Comparison of ENCODE assay signal across 2 cellular contexts in genomic region chr22:41403532-41404318, GRCh38.
A peak's percentile ranks its signal among the peaks of the same experiment; 100 is the strongest.
TF ChIP-seq lines count a peak whose summit lies in the region.

No MANE protein-coding gene starts in this region.

TF ChIP-seq in HEK293T, 16 proteins besides CTCF, POLR2A, EP300 and RAD21 (continued from another document):
- TF ChIP-seq L3MBTL2 (conservative IDR thresholded peaks at IDR 0.05): no peak
- no peak for TF ChIP-seq LEF1 (IDR thresholded peaks at IDR 0.05; ENCODE audit: borderline replicate concordance)
- TF ChIP-seq FOXA1 (IDR thresholded peaks at IDR 0.05): no peak
- TF ChIP-seq TARDBP (IDR thresholded peaks at IDR 0.05): no peak
- no peak for TF ChIP-seq BHLHE40 (IDR thresholded peaks at IDR 0.05; ENCODE audit: borderline replicate concordance)
- no peak for TF ChIP-seq FOXM1 (IDR thresholded peaks at IDR 0.05; ENCODE audit: borderline replicate concordance)
- TF ChIP-seq ELF4 (IDR thresholded peaks at IDR 0.05): no peak
- TF ChIP-seq FOXK2 (IDR thresholded peaks at IDR 0.05): no peak
- TF ChIP-seq SUZ12 (IDR thresholded peaks at IDR 0.05): no peak
- TF ChIP-seq ZNF384 (IDR thresholded peaks at IDR 0.05): no peak

TF ChIP-seq in K562, 482 proteins besides CTCF, POLR2A, EP300 and RAD21 (continued from another document):
- TF ChIP-seq DEAF1 (CRISPR knock-in tag; IDR thresholded peaks at IDR 0.05): peak; percentile 78
- TF ChIP-seq ZNF277 (CRISPR knock-in tag; IDR thresholded peaks at IDR 0.05; ENCODE audit: borderline replicate concordance): no peak
- peak; percentile 38 to 62; a peak in 2 of 4 replicates for TF ChIP-seq MAZ (CRISPR knock-in tag; conservative IDR thresholded peaks at IDR 0.05 in 1 of 2, IDR thresholded peaks at IDR 0.05 in 1 of 2)
- peak in 1 of 3 experiments; percentile 31 for TF ChIP-seq YY1 (IDR thresholded peaks at IDR 0.05; ENCODE audit: borderline replicate concordance in 1 of 3, control insufficient read depth in 1 of 3, extremely low read depth in 1 of 3, insufficient read depth in 3 of 3, insufficient read length in 1 of 3, insufficient replicate concordance in 2 of 3, low read depth in 1 of 3, low read length in 2 of 3)
- TF ChIP-seq CC2D1A (IDR thresholded peaks at IDR 0.05): peak; percentile 54; the same call in 1 of the 2 replicates
- TF ChIP-seq ZZZ3 (IDR thresholded peaks at IDR 0.05): no peak
- TF ChIP-seq RB1 (IDR thresholded peaks at IDR 0.05; ENCODE audit: low read depth): peak; percentile 60; the same call in 1 of the 2 replicates
- no peak for TF ChIP-seq ZNF79 (CRISPR knock-in tag; IDR thresholded peaks at IDR 0.05; ENCODE audit: low read depth)
- TF ChIP-seq ZNF263 (CRISPR knock-in tag; IDR thresholded peaks at IDR 0.05; ENCODE audit: borderline replicate concordance): 0 out of 2 replicates have a peak, but pooled peaks have one; percentile 13
- TF ChIP-seq NFE2 (IDR thresholded peaks at IDR 0.05; ENCODE audit: low read depth): peak; percentile 28; the same call in 1 of the 2 replicates
- peak; percentile 88 for TF ChIP-seq C11orf30 (IDR thresholded peaks at IDR 0.05; ENCODE audit: low read depth)
- TF ChIP-seq NR2C2 (CRISPR knock-in tag; IDR thresholded peaks at IDR 0.05): peak; percentile 26; the same call in 1 of the 2 replicates
- TF ChIP-seq NR2C2 (tag; IDR thresholded peaks at IDR 0.05): no peak
- TF ChIP-seq MTA3 (IDR thresholded peaks at IDR 0.05; ENCODE audit: borderline replicate concordance): peak; percentile 57; the same call in 1 of the 2 replicates
- peak; percentile 61 for TF ChIP-seq CREM (IDR thresholded peaks at IDR 0.05; ENCODE audit: low read depth)
- no peak for TF ChIP-seq NCOA1 (IDR thresholded peaks at IDR 0.05; ENCODE audit: low read depth)
- TF ChIP-seq MAFF (IDR thresholded peaks at IDR 0.05; ENCODE audit: low read length): peak; percentile 68
- TF ChIP-seq PML (IDR thresholded peaks at IDR 0.05; ENCODE audit: low read length): no peak
- 0 out of 2 replicates have a peak, but pooled peaks have one; percentile 58 for TF ChIP-seq ZBTB2 (IDR thresholded peaks at IDR 0.05)
- 0 out of 2 replicates have a peak, but pooled peaks have one; percentile 35 for TF ChIP-seq MYNN (IDR thresholded peaks at IDR 0.05)
- TF ChIP-seq MYNN (CRISPR knock-in tag; IDR thresholded peaks at IDR 0.05): no peak
- TF ChIP-seq TAL1 (IDR thresholded peaks at IDR 0.05): 0 out of 2 replicates have a peak, but pooled peaks have one; percentile 4
- TF ChIP-seq ZNF668 (CRISPR knock-in tag; IDR thresholded peaks at IDR 0.05): no peak
- TF ChIP-seq NRF1 (conservative IDR thresholded peaks at IDR 0.05 in 1 of 2, IDR thresholded peaks at IDR 0.05 in 1 of 2): peak; percentile 90 to 92
- peak; percentile 91 for TF ChIP-seq ZNF316 (IDR thresholded peaks at IDR 0.05)
- TF ChIP-seq BRD9 (IDR thresholded peaks at IDR 0.05; ENCODE audit: low read depth, partially characterized antibody): no peak
- TF ChIP-seq MAFG (tag; conservative IDR thresholded peaks at IDR 0.05): peak; percentile 84
- 0 out of 2 replicates have a peak, but pooled peaks have one; percentile 38 for TF ChIP-seq SP1 (CRISPR knock-in tag; IDR thresholded peaks at IDR 0.05)
- TF ChIP-seq HNRNPL (IDR thresholded peaks at IDR 0.05; ENCODE audit: low read depth, low read length): 0 out of 2 replicates have a peak, but pooled peaks have one; percentile 45
- TF ChIP-seq ARID2 (IDR thresholded peaks at IDR 0.05): peak; percentile 85
- peak; percentile 87 for TF ChIP-seq MAFK (IDR thresholded peaks at IDR 0.05; ENCODE audit: low read length)
- no peak for TF ChIP-seq NFE2L1 (tag; IDR thresholded peaks at IDR 0.05; ENCODE audit: borderline replicate concordance, low read depth)
- no peak for TF ChIP-seq PTRF (tag; IDR thresholded peaks at IDR 0.05)
- TF ChIP-seq SMC3 (conservative IDR thresholded peaks at IDR 0.05; ENCODE audit: insufficient read depth, low read depth, low read length): peak; percentile 96
- peak; percentile 53; the same call in 1 of the 2 replicates for TF ChIP-seq ESRRA (IDR thresholded peaks at IDR 0.05; ENCODE audit: borderline replicate concordance, low read depth)
- 0 out of 2 replicates have a peak, but pooled peaks have one; percentile 39 for TF ChIP-seq LCOR (CRISPR knock-in tag; IDR thresholded peaks at IDR 0.05)
- TF ChIP-seq ATF1 (CRISPR knock-in tag; IDR thresholded peaks at IDR 0.05): no peak
- 0 out of 2 replicates have a peak, but pooled peaks have one; percentile 33 for TF ChIP-seq ATF1 (tag; IDR thresholded peaks at IDR 0.05)
- 0 out of 2 replicates have a peak, but pooled peaks have one; percentile 26 for TF ChIP-seq GTF2F1 (IDR thresholded peaks at IDR 0.05; ENCODE audit: low read depth, low read length)
- TF ChIP-seq MEIS2 (IDR thresholded peaks at IDR 0.05; ENCODE audit: partially characterized antibody): peak; percentile 33
- TF ChIP-seq TFAP4 (CRISPR knock-in tag; IDR thresholded peaks at IDR 0.05; ENCODE audit: borderline replicate concordance): peak; percentile 73; the same call in 1 of the 2 replicates
- TF ChIP-seq HCFC1 (IDR thresholded peaks at IDR 0.05; ENCODE audit: low read depth, low read length): peak; percentile 27; the same call in 1 of the 2 replicates
- TF ChIP-seq KLF16 (IDR thresholded peaks at IDR 0.05): no peak
